In genomic region chr5:135386886-135387628, GRCh38 we compare ENCODE assay signal across 8 cellular contexts. TPM values are rescaled to one million over a fixed set of nuclear protein-coding genes. Genes with fewer than 3 reads are reported as not detected.
A peak's percentile ranks its signal among the peaks of the same experiment; 100 is the strongest.
DNase-seq lines count a peak whose midpoint lies in the region; ATAC-seq and TF ChIP-seq lines count a peak whose summit lies in the region.

No MANE protein-coding gene starts in this region.

- no peaks in the 10 kb centered on the region for H3K9me3 Mint-ChIP-seq in endodermal cell

- TF ChIP-seq EP300 in gastroesophageal sphincter (IDR thresholded peaks at IDR 0.05): no peak

- H3K4me3 ChIP-seq in gastroesophageal sphincter (no peak overlapping the region), skeletal muscle satellite cell (ENCODE audit: low read length) (peak overlapping the region; percentile 48), endodermal cell (ENCODE audit: low read length) (no peak overlapping the region)

- peak overlapping the region; percentile 57 for H3K4me2 ChIP-seq in skeletal muscle satellite cell (ENCODE audit: low read length)

- no peaks in the 10 kb centered on the region for H3K27me3 ChIP-seq in gastroesophageal sphincter
- H3K27me3 ChIP-seq in skeletal muscle satellite cell (ENCODE audit: control insufficient read depth, insufficient read depth, low read length): no peaks in the 10 kb centered on the region
- no peaks in the 10 kb centered on the region for H3K27me3 ChIP-seq in endodermal cell (ENCODE audit: control insufficient read depth, insufficient read depth, low read length, poor library complexity, severe bottlenecking)

- H3K9me3 ChIP-seq in gastroesophageal sphincter (no peaks in the 10 kb centered on the region), skeletal muscle satellite cell (replicated peaks; ENCODE audit: low read length) (no peaks in the 10 kb centered on the region), endodermal cell (ENCODE audit: control insufficient read depth, low read length) (no peaks in the 10 kb centered on the region)

- in situ Hi-C loops in G401 (cut with HindIII; ENCODE audit: low sequenced_read_pairs): no loop called here

- H3K4me1 ChIP-seq in gastroesophageal sphincter: peaks cover 0 to 62% (median 11%) of the 10 kb centered on the region in 3 donors
- H3K4me1 ChIP-seq in skeletal muscle satellite cell (ENCODE audit: control insufficient read depth, insufficient read depth, low read length): peaks cover 46% of the 10 kb centered on the region
- H3K4me1 ChIP-seq in endodermal cell (ENCODE audit: control insufficient read depth, insufficient read depth, low read length): peaks cover 4% of the 10 kb centered on the region

- 67 to 90% methylated on average over 2 to 5 of the region's 8 CpGs for WGBS in gastroesophageal sphincter (ENCODE audit: low coverage in 1 of 2), 2 donors
- WGBS in endodermal cell (ENCODE audit: insufficient coverage in 1 of 2, insufficient read length in 1 of 2), 2 experiments: 94% methylated on average over 8 of the region's 8 CpGs

- H3K4me1 Mint-ChIP-seq in endodermal cell: peaks cover 22% of the 10 kb centered on the region

- no peak for TF ChIP-seq POLR2A in gastroesophageal sphincter (IDR thresholded peaks at IDR 0.05)

- ATAC-seq in gastroesophageal sphincter: peak; percentile 59

- no peak overlapping the region for H3K4me3 Mint-ChIP-seq in endodermal cell

- no peak overlapping the region for H3K27ac Mint-ChIP-seq in endodermal cell

- H3K9ac ChIP-seq in skeletal muscle satellite cell (ENCODE audit: low read depth, low read length) (peak overlapping the region; percentile 3), endodermal cell (ENCODE audit: extremely low read depth, low read length, poor library complexity, severe bottlenecking) (no peak overlapping the region)

- peaks cover 0 to 76% of the 10 kb centered on the region in 2 donors for H3K36me3 ChIP-seq in gastroesophageal sphincter
- peaks cover 51% of the 10 kb centered on the region for H3K36me3 ChIP-seq in skeletal muscle satellite cell (ENCODE audit: insufficient read depth, low read length)
- peaks cover 93% of the 10 kb centered on the region for H3K36me3 ChIP-seq in endodermal cell (ENCODE audit: control insufficient read depth, insufficient read depth, low read length)

- TF ChIP-seq CTCF in gastroesophageal sphincter (IDR thresholded peaks at IDR 0.05): no peak
- no peak for TF ChIP-seq CTCF in endodermal cell (conservative IDR thresholded peaks at IDR 0.05)

- H3K27ac ChIP-seq in gastroesophageal sphincter (peak overlapping the region in 3 of 4 donors; percentile 30 to 54 (median 35)), endodermal cell (ENCODE audit: low read depth, low read length) (no peak overlapping the region)

- H3K27me3 Mint-ChIP-seq in endodermal cell (ENCODE audit: insufficient read depth): no peaks in the 10 kb centered on the region

- DNase-seq in GM04504 (ENCODE audit: low read depth) (peak; percentile 76), SKM-1 (lab: John Stamatoyannopoulos, UW; ENCODE audit: unreplicated experiment) (peak; percentile 73), endodermal cell (no peak), G401 (ENCODE audit: low spot score) (no peak), nucleus accumbens (lab: John Stamatoyannopoulos, UW) (no peak)
- no peak for DNase-seq in activated CD8-positive, alpha-beta memory T cell treated with anti-CD3 and anti-CD28 coated beads, Interleukin-2, amount 50 U/mL, for 4 hours

- peaks cover 89% of the 10 kb centered on the region for H3K36me3 Mint-ChIP-seq in endodermal cell (ENCODE audit: low read depth)

RNA-seq across cellular contexts. Expression of gene MACROH2A1, which starts 12.0 kb away (rescaled TPM):
- total RNA-seq in gastroesophageal sphincter (100 to 1,000 TPM; 163 to 180 (median 177) TPM), endodermal cell (100 to 1,000 TPM; 256 to 288 TPM)
- 123 and 144 TPM in 2 replicates for total RNA-seq in skeletal muscle satellite cell (2012; rRNA removed)
- polyA plus RNA-seq in endodermal cell (2013, experiment 1 of 2): 253 TPM
- 265 TPM for polyA plus RNA-seq in endodermal cell (2013, experiment 2 of 2)
- total RNA-seq in G401 (2014; rRNA removed; shearing (Covaris generic)): 912 and 1,162 TPM in 2 replicates

Comparison
In these comparisons a context has a peak if more than half of its experiments do, and no peak if none do; other contexts are left out.
1. DNase-seq: peak in GM04504 (single experiment) and SKM-1 (single experiment); none in endodermal cell (single experiment), G401 (single experiment), activated CD8-positive, alpha-beta memory T cell treated with anti-CD3 and anti-CD28 coated beads, Interleukin-2, amount 50 U/mL, for 4 hours (single experiment) and nucleus accumbens (0 of 56).